In the genomic region with DNA sequence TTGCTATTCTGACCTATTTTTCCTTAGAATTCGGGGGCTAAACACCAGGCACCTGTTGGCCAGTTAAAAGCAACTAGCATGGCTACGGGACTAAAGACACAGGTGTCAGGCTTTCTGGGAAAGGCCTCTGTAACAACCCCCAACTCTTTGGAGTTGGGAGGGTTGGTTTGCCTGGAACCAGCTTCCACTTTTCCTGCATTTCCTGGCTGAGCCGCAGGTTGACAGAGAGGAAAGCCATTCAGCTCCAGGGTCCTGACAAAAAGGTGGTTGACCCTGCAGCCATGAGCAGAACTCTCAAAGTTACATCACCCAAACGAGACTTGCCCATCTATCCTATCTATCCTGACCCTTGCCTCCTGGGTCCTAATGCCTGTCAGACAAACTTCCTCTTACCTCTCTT, we compare ENCODE assay signal across 25 cellular contexts.
"Had no signal": no experiment of that assay in that cellular context is flagged by ENCODE, and none has a peak within 500 bp of the region (broad histone marks: within the 10 kb centered on the region; RNA-seq: fewer than 3 reads in every experiment).

No MANE protein-coding gene starts in this region.

- H3K27ac Mint-ChIP-seq: activated B cell treated with CpG ODN at 0.5 μM for 24 hours; activated CD4-positive, alpha-beta memory T cell treated with anti-CD3 and anti-CD28 coated beads, Interleukin-2, amount 10 ng/mL, durations not matched to agents 7 days and 5 days; activated naive CD4-positive, alpha-beta T cell treated with anti-CD3 and anti-CD28 coated beads for 36 hours; activated naive CD4-positive, alpha-beta T cell treated with anti-CD3 and anti-CD28 coated beads, Interleukin-2, amount 50 U/mL, for 24 hours; activated naive CD8-positive, alpha-beta T cell treated with anti-CD3 and anti-CD28 coated beads for 36 hours; activated naive CD8-positive, alpha-beta T cell treated with anti-CD3 and anti-CD28 coated beads, Interleukin-2, amount 50 U/mL, for 24 hours; activated T-helper 1 cell treated with anti-CD3 and anti-CD28 coated beads, Interleukin-12 subunit alpha, Interleukin-12 subunit beta, Interleukin-2, Interleukin-4 antibody, amounts not matched to agents 30 ng/mL and 10 ng/mL and 1 ng/mL, durations not matched to agents 14 hours and 24 hours and 36 hours; activated T-helper 2 cell treated with anti-CD3 and anti-CD28 coated beads, Interferon-gamma antibody, Interleukin-2, Interleukin-4, amounts not matched to agents 10 μg/mL and 5 μg/mL and 100 μg/mL, durations not matched to agents 14 hours and 24 hours and 36 hours had no signal

- H3K27me3 Mint-ChIP-seq: activated CD4-positive, alpha-beta memory T cell treated with anti-CD3 and anti-CD28 coated beads, Interleukin-2, amount 10 ng/mL, durations not matched to agents 7 days and 5 days; activated naive CD8-positive, alpha-beta T cell treated with anti-CD3 and anti-CD28 coated beads for 36 hours; activated naive CD8-positive, alpha-beta T cell treated with anti-CD3 and anti-CD28 coated beads, Interleukin-2, amount 50 U/mL, for 24 hours had no signal

- DNase-seq: activated B cell treated with CpG ODN at 0.5 μM for 24 hours; activated CD4-positive, alpha-beta memory T cell treated with anti-CD3 and anti-CD28 coated beads, Interleukin-2, amount 10 ng/mL, durations not matched to agents 7 days and 5 days; activated CD4-positive, alpha-beta T cell treated with anti-CD3 and anti-CD28 coated beads for 48 hours; activated CD4-positive, alpha-beta T cell treated with anti-CD3 and anti-CD28 coated beads, Interleukin-2, amount 50 U/mL, for 4 hours; activated effector memory CD4-positive, alpha-beta T cell treated with anti-CD3 and anti-CD28 coated beads, Interleukin-2, amount 50 U/mL, for 16 hours; activated naive CD4-positive, alpha-beta T cell treated with anti-CD3 and anti-CD28 coated beads for 36 hours; activated naive CD8-positive, alpha-beta T cell treated with anti-CD3 and anti-CD28 coated beads for 36 hours; activated naive CD8-positive, alpha-beta T cell treated with anti-CD3 and anti-CD28 coated beads, Interleukin-2, amount 50 U/mL, for 24 hours; activated T-cell treated with anti-CD3 and anti-CD28 coated beads, Interleukin-2, amount 50 U/mL, for 1 hour; activated T-cell treated with anti-CD3 and anti-CD28 coated beads, Interleukin-2, amount 50 U/mL, for 48 hours; adrenal gland; amygdala; aorta; body of pancreas; caudate nucleus; cortex of kidney; effector CD8-positive, alpha-beta T cell; foreskin fibroblast; T-helper 2 cell; WERI-Rb-1 had no signal

- H3K27ac ChIP-seq: adrenal gland, body of pancreas, epithelial cell of prostate, WERI-Rb-1 had no signal

- H3K9me3 ChIP-seq: adrenal gland, body of pancreas had no signal

- H3K4me1 ChIP-seq: adrenal gland, body of pancreas had no signal

- H3K4me3 Mint-ChIP-seq: activated B cell treated with CpG ODN at 0.5 μM for 24 hours; activated CD4-positive, alpha-beta memory T cell treated with anti-CD3 and anti-CD28 coated beads, Interleukin-2, amount 10 ng/mL, durations not matched to agents 7 days and 5 days; activated naive CD4-positive, alpha-beta T cell treated with anti-CD3 and anti-CD28 coated beads for 36 hours; activated naive CD4-positive, alpha-beta T cell treated with anti-CD3 and anti-CD28 coated beads, Interleukin-2, amount 50 U/mL, for 24 hours; activated naive CD8-positive, alpha-beta T cell treated with anti-CD3 and anti-CD28 coated beads for 36 hours; activated naive CD8-positive, alpha-beta T cell treated with anti-CD3 and anti-CD28 coated beads, Interleukin-2, amount 50 U/mL, for 24 hours; activated T-helper 1 cell treated with anti-CD3 and anti-CD28 coated beads, Interleukin-12 subunit alpha, Interleukin-12 subunit beta, Interleukin-2, Interleukin-4 antibody, amounts not matched to agents 30 ng/mL and 10 ng/mL and 1 ng/mL, durations not matched to agents 14 hours and 24 hours and 36 hours had no signal

- ATAC-seq: activated CD4-positive, CD25-positive, alpha-beta regulatory T cell treated with anti-CD3 and anti-CD28 coated beads, Interleukin-2, amount 50 U/mL, for 24 hours; activated naive CD8-positive, alpha-beta T cell treated with anti-CD3 and anti-CD28 coated beads, Interleukin-2, amount 50 U/mL, for 24 hours; body of pancreas had no signal

- H3K4me1 Mint-ChIP-seq: activated B cell treated with CpG ODN at 0.5 μM for 24 hours; activated CD4-positive, alpha-beta memory T cell treated with anti-CD3 and anti-CD28 coated beads, Interleukin-2, amount 10 ng/mL, durations not matched to agents 7 days and 5 days; activated naive CD4-positive, alpha-beta T cell treated with anti-CD3 and anti-CD28 coated beads, Interleukin-2, amount 50 U/mL, for 24 hours; activated naive CD8-positive, alpha-beta T cell treated with anti-CD3 and anti-CD28 coated beads for 36 hours; activated naive CD8-positive, alpha-beta T cell treated with anti-CD3 and anti-CD28 coated beads, Interleukin-2, amount 50 U/mL, for 24 hours had no signal

- H3K27me3 ChIP-seq: adrenal gland, body of pancreas had no signal

- H3K4me3 ChIP-seq: adrenal gland, body of pancreas had no signal

- H3K9me3 Mint-ChIP-seq: activated B cell treated with CpG ODN at 0.5 μM for 24 hours; activated CD4-positive, alpha-beta memory T cell treated with anti-CD3 and anti-CD28 coated beads, Interleukin-2, amount 10 ng/mL, durations not matched to agents 7 days and 5 days; activated naive CD4-positive, alpha-beta T cell treated with anti-CD3 and anti-CD28 coated beads for 36 hours; activated naive CD4-positive, alpha-beta T cell treated with anti-CD3 and anti-CD28 coated beads, Interleukin-2, amount 50 U/mL, for 24 hours; activated naive CD8-positive, alpha-beta T cell treated with anti-CD3 and anti-CD28 coated beads for 36 hours; activated naive CD8-positive, alpha-beta T cell treated with anti-CD3 and anti-CD28 coated beads, Interleukin-2, amount 50 U/mL, for 24 hours; activated T-helper 1 cell treated with anti-CD3 and anti-CD28 coated beads, Interleukin-12 subunit alpha, Interleukin-12 subunit beta, Interleukin-2, Interleukin-4 antibody, amounts not matched to agents 30 ng/mL and 10 ng/mL and 1 ng/mL, durations not matched to agents 14 hours and 24 hours and 36 hours; activated T-helper 2 cell treated with anti-CD3 and anti-CD28 coated beads, Interferon-gamma antibody, Interleukin-2, Interleukin-4, amounts not matched to agents 10 μg/mL and 5 μg/mL and 100 μg/mL, durations not matched to agents 14 hours and 24 hours and 36 hours had no signal

- H3K36me3 ChIP-seq: adrenal gland, WERI-Rb-1 had no signal

- H3K36me3 Mint-ChIP-seq: activated naive CD4-positive, alpha-beta T cell treated with anti-CD3 and anti-CD28 coated beads, Interleukin-2, amount 50 U/mL, for 24 hours; activated naive CD8-positive, alpha-beta T cell treated with anti-CD3 and anti-CD28 coated beads for 36 hours had no signal
